Comparison of ENCODE assay signal across 13 cellular contexts in the genomic region with DNA sequence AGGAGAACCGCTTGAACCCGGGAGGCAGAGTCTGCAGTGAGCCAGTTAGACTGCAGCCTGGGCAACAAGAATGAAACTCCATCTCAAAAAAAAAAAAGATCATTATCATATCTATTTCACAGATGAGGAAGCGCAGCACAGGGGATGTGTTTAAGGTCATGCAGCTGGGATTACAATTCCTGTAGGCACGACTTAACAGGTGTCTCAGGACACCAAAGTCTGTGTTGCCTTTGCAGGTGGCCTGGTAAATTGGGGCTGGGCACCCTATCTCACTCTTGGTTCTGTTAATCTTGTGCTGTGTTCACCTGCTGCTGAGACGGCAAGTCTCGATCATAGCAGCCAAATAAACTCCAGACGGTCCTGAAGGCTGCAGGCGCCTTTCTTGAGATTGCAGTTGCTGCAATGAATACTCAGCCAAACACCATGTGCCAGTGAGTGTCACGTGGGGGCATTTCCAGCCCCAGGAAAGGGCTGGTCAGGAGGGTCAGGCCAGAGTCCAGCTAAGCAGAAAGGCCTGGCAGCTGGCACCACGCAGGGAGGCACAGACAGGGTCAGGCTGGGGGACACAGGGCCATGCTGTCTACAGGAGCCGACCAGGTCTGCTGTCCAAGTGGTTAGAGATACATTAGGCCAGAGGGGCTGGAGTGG. TPM values are rescaled to one million over a fixed set of nuclear protein-coding genes. Genes with fewer than 3 reads are reported as not detected.
DNase-seq lines count a peak whose midpoint lies in the region; ATAC-seq and TF ChIP-seq lines count a peak whose summit lies in the region.
"Had no signal": no experiment of that assay in that cellular context is flagged by ENCODE, and none has a peak within 500 bp of the region (broad histone marks: within the 10 kb centered on the region; RNA-seq: fewer than 3 reads in every experiment).

No MANE protein-coding gene starts in this region.

- H3K4me1 ChIP-seq in gastrocnemius medialis = peaks cover 31 to 34% of the 10 kb centered on the region in 2 donors

- intact Hi-C loops in left colon (cut with DNase I, micrococcal nuclease) = no loop called here
- intact Hi-C loops in gastrocnemius medialis (cut with DNase I; ENCODE audit: low total_unique reads) = loop anchor here (1.0 kb wide), 1 partner anchor 42 kb away; no protein-coding TSS in a partner anchor

- no peak for TF ChIP-seq EP300 in Ishikawa (IDR thresholded peaks at IDR 0.05; ENCODE audit: borderline replicate concordance)

- no peaks in the 10 kb centered on the region for H3K9me3 ChIP-seq in gastrocnemius medialis

- peak in 1 of 2 donors; percentile 30 for TF ChIP-seq POLR2A in gastrocnemius medialis (IDR thresholded peaks at IDR 0.05)

- H3K36me3 ChIP-seq in gastrocnemius medialis = no peaks in the 10 kb centered on the region

- H3K27me3 ChIP-seq in gastrocnemius medialis = no peaks in the 10 kb centered on the region

- peak; percentile 61 for ATAC-seq in left colon
- peak; percentile 81 to 88 for ATAC-seq in gastrocnemius medialis
- ATAC-seq in GM19395 (IDR thresholded peaks at IDR 0.05; ENCODE audit: unreplicated experiment) = no peak
- ATAC-seq: activated CD8-positive, alpha-beta memory T cell treated with anti-CD3 and anti-CD28 coated beads, Interleukin-2, amount 10 ng/mL, durations not matched to agents 7 days and 5 days had no signal

- TF ChIP-seq RAD21 in Ishikawa (IDR thresholded peaks at IDR 0.05; ENCODE audit: low read depth) = no peak

- in situ Hi-C loops in gastrocnemius medialis (cut with MboI; ENCODE audit: low sequenced_read_pairs in 4 of 4) = loop anchor here in 1 of 4 donors (5.0 kb wide), 1 partner anchor 36 kb away; no protein-coding TSS in a partner anchor

- H3K27ac ChIP-seq in gastrocnemius medialis = peak overlapping the region; percentile 86 to 89 (median 86)

- no peak overlapping the region for H3K4me3 ChIP-seq in gastrocnemius medialis

- DNase-seq in amygdala (lab: John Stamatoyannopoulos, UW) = peak in 43 of 56 donors; percentile 8 to 78 (median 43)
- no peak for DNase-seq in left colon
- DNase-seq in gastrocnemius medialis = peak; percentile 83 to 95
- no peak for DNase-seq in NK-92 (lab: John Stamatoyannopoulos, UW; ENCODE audit: unreplicated experiment)
- no peak for DNase-seq in NCI-H1092 (lab: John Stamatoyannopoulos, UW)
- no peak for DNase-seq in T-helper 2 cell
- DNase-seq: activated CD8-positive, alpha-beta memory T cell treated with anti-CD3 and anti-CD28 coated beads, Interleukin-2, amount 10 ng/mL, durations not matched to agents 7 days and 5 days; Karpas-422 had no signal

- TF ChIP-seq CTCF in gastrocnemius medialis (IDR thresholded peaks at IDR 0.05 in 4 of 5, conservative IDR thresholded peaks at IDR 0.05 in 1 of 5) = no peak

TF ChIP-seq in Ishikawa, 13 proteins besides CTCF, POLR2A, EP300 and RAD21:
- TF ChIP-seq CREB1 (IDR thresholded peaks at IDR 0.05; ENCODE audit: low read depth) = no peak
- TF ChIP-seq USF1 (IDR thresholded peaks at IDR 0.05) = peak; percentile 44

RNA-seq across cellular contexts. Expression of gene FGD2, which starts 55.8 kb away (rescaled TPM):
- total RNA-seq in left colon (10 to 100 TPM in 1 of 2 donors, 1 to 10 TPM in 1; 5.1 to 13.5 TPM), gastrocnemius medialis (1 to 10 TPM in 3 of 4 donors, under 1 TPM in 1; 0.39 to 6.2 (median 5.0) TPM)
- total RNA-seq: dermis microvascular lymphatic vessel endothelial cell, neural crest cell, RPMI7951 had no signal

Comparison
In these comparisons a context has a peak if more than half of its experiments do, and no peak if none do; other contexts are left out.
1. DNase-seq: peak in amygdala (43 of 56) and gastrocnemius medialis (2 of 2); none in left colon (0 of 2), NK-92 (single experiment), NCI-H1092 (single experiment) and T-helper 2 cell (0 of 5).